ENCODE assay signal across 8 cellular contexts in genomic region chr9:100098241-100098886, GRCh38. TPM values are rescaled to one million over a fixed set of nuclear protein-coding genes. Genes with fewer than 3 reads are reported as not detected.
A peak's percentile ranks its signal among the peaks of the same experiment; 100 is the strongest.
DNase-seq lines count a peak whose midpoint lies in the region; ATAC-seq and TF ChIP-seq lines count a peak whose summit lies in the region.

No MANE protein-coding gene starts in this region.

- H3K4me3 Mint-ChIP-seq in activated naive CD8-positive, alpha-beta T cell treated with anti-CD3 and anti-CD28 coated beads, Interleukin-2, amount 10 ng/mL, durations not matched to agents 7 days and 5 days: peak overlapping the region; percentile 99
- H3K4me3 Mint-ChIP-seq in glutamatergic neuron (ENCODE audit: unreplicated experiment): peak overlapping the region; percentile 98

- H3K27me3 Mint-ChIP-seq in activated naive CD8-positive, alpha-beta T cell treated with anti-CD3 and anti-CD28 coated beads, Interleukin-2, amount 10 ng/mL, durations not matched to agents 7 days and 5 days: no peaks in the 10 kb centered on the region
- peaks cover 6% of the 10 kb centered on the region for H3K27me3 Mint-ChIP-seq in glutamatergic neuron (ENCODE audit: unreplicated experiment)

- TF ChIP-seq CTCF in OCI-LY7 (conservative IDR thresholded peaks at IDR 0.05; ENCODE audit: low read length): no peak
- TF ChIP-seq CTCF in glutamatergic neuron (IDR thresholded peaks at IDR 0.05; ENCODE audit: partially characterized antibody, unreplicated experiment): no peak
- TF ChIP-seq CTCF in neutrophil (IDR thresholded peaks at IDR 0.05): no peak

- no peaks in the 10 kb centered on the region for H3K27me3 ChIP-seq in neutrophil

- H3K36me3 Mint-ChIP-seq in activated naive CD8-positive, alpha-beta T cell treated with anti-CD3 and anti-CD28 coated beads, Interleukin-2, amount 10 ng/mL, durations not matched to agents 7 days and 5 days: peaks cover 4% of the 10 kb centered on the region
- H3K36me3 Mint-ChIP-seq in glutamatergic neuron (ENCODE audit: unreplicated experiment): no peaks in the 10 kb centered on the region

- H3K9me3 Mint-ChIP-seq in activated naive CD8-positive, alpha-beta T cell treated with anti-CD3 and anti-CD28 coated beads, Interleukin-2, amount 10 ng/mL, durations not matched to agents 7 days and 5 days: no peaks in the 10 kb centered on the region
- peaks cover 7% of the 10 kb centered on the region for H3K9me3 Mint-ChIP-seq in glutamatergic neuron (ENCODE audit: unreplicated experiment)

- H3K36me3 ChIP-seq in OCI-LY7 (ENCODE audit: insufficient read depth, low read length) (peaks cover 19% of the 10 kb centered on the region), neutrophil (no peaks in the 10 kb centered on the region)

- peaks cover 9% of the 10 kb centered on the region for H4K20me1 ChIP-seq in OCI-LY7 (ENCODE audit: insufficient read depth, low read length)

- POLR2A ChIA-PET in OCI-LY7 (lab: Charles Lee): interaction anchor here (0.7 to 7.7 kb wide), 6 partner anchors 8 to 59 kb away, joined by 3 to 108 read pairs (median 5); no protein-coding TSS in a partner anchor
- POLR2A ChIA-PET in activated naive CD8-positive, alpha-beta T cell treated with anti-CD3 and anti-CD28 coated beads, Interleukin-2, amount 10 ng/mL, durations not matched to agents 7 days and 5 days (lab: Charles Lee): interaction anchor here (0.6 to 1.4 kb wide), 3 partner anchors 87 to 254 kb away, joined by 3 read pairs; partner anchors contain the start of gene TEX10

- H3K27ac Mint-ChIP-seq in activated naive CD8-positive, alpha-beta T cell treated with anti-CD3 and anti-CD28 coated beads, Interleukin-2, amount 10 ng/mL, durations not matched to agents 7 days and 5 days: peak overlapping the region; percentile 98
- H3K27ac Mint-ChIP-seq in glutamatergic neuron (ENCODE audit: unreplicated experiment): peak overlapping the region; percentile 91

- H3K4me2 ChIP-seq in OCI-LY7 (ENCODE audit: low read length): peak overlapping the region; percentile 79

- ATAC-seq in GM21390 (IDR thresholded peaks at IDR 0.05; ENCODE audit: unreplicated experiment): peak; percentile 4
- peak; percentile 3 for ATAC-seq in activated naive CD8-positive, alpha-beta T cell treated with anti-CD3 and anti-CD28 coated beads, Interleukin-2, amount 10 ng/mL, durations not matched to agents 7 days and 5 days (ENCODE audit: low read depth)
- no peak for ATAC-seq in GM18520 (IDR thresholded peaks at IDR 0.05; ENCODE audit: unreplicated experiment)

- peak overlapping the region; percentile 97 for H3K4me3 ChIP-seq in OCI-LY7 (ENCODE audit: low read depth, low read length, poor library complexity, severe bottlenecking)
- H3K4me3 ChIP-seq in neutrophil (ENCODE audit: low read depth in 1 of 2, low read length in 1 of 2): peak overlapping the region; percentile 76

- H3K79me2 ChIP-seq in OCI-LY7 (ENCODE audit: insufficient read depth, low read depth, low read length): peaks cover 73% of the 10 kb centered on the region

- H3K27ac ChIP-seq in OCI-LY7 (ENCODE audit: low read depth, low read length, poor library complexity, severe bottlenecking) (peak overlapping the region; percentile 71), neutrophil (peak overlapping the region; percentile 89)

- H3K4me1 Mint-ChIP-seq in activated naive CD8-positive, alpha-beta T cell treated with anti-CD3 and anti-CD28 coated beads, Interleukin-2, amount 10 ng/mL, durations not matched to agents 7 days and 5 days: peaks cover 29% of the 10 kb centered on the region
- H3K4me1 Mint-ChIP-seq in glutamatergic neuron (ENCODE audit: low read depth, unreplicated experiment): peaks cover 5% of the 10 kb centered on the region

- H3K4me1 ChIP-seq in OCI-LY7 (ENCODE audit: insufficient read depth, low read length, poor library complexity, severe bottlenecking) (peaks cover 41% of the 10 kb centered on the region), neutrophil (ENCODE audit: control insufficient read depth in 1 of 2, insufficient read depth in 1 of 2, low read depth in 1 of 2, low read length in 1 of 2) (peaks cover 21% of the 10 kb centered on the region in 2 experiments)

- CTCF ChIA-PET in OCI-LY7 (lab: Charles Lee; ENCODE audit: unreplicated experiment): interaction anchor here (0.9 kb wide), 1 partner anchor 111 kb away, joined by 4 read pairs; no protein-coding TSS in a partner anchor

- no peak overlapping the region; the same call in 1 of the 2 replicates for H2AFZ ChIP-seq in OCI-LY7 (ENCODE audit: low read length)

- H3K9me3 ChIP-seq in OCI-LY7 (ENCODE audit: low read length) (no peaks in the 10 kb centered on the region), neutrophil (no peaks in the 10 kb centered on the region)

- no TSS peak for BruUV-seq in OCI-LY7 (replicated peaks; lab: Mats Ljungman, UMichigan)

- H3K9me2 ChIP-seq in OCI-LY7 (ENCODE audit: insufficient read depth, low read length): no peaks in the 10 kb centered on the region

- intact Hi-C loops in OCI-LY7 (cut with micrococcal nuclease; ENCODE audit: unreplicated experiment): loop anchor here (1.0 to 10.0 kb wide), 4 partner anchors 41 to 984 kb away; no protein-coding TSS in a partner anchor

- DNase-seq in D341Med (ENCODE audit: low spot score) (peak; percentile 71), HuH-7 (ENCODE audit: low spot score) (peak; percentile 53), OCI-LY7 (ENCODE audit: low spot score) (peak; percentile 54), glutamatergic neuron (peak; percentile 54)
- DNase-seq in activated naive CD8-positive, alpha-beta T cell treated with anti-CD3 and anti-CD28 coated beads, Interleukin-2, amount 10 ng/mL, durations not matched to agents 7 days and 5 days: no peak

RNA-seq across cellular contexts. Expression of gene ERP44, which starts 0.4 kb away (rescaled TPM):
- total RNA-seq in OCI-LY7 (2014; rRNA removed; shearing (Covaris generic)): 15.0 and 19.3 TPM in 2 replicates
- total RNA-seq in OCI-LY7 (2022): 27.3 and 28.1 TPM in 2 replicates
- 10 to 100 TPM; 14.4 to 15.2 TPM for total RNA-seq in activated naive CD8-positive, alpha-beta T cell treated with anti-CD3 and anti-CD28 coated beads, Interleukin-2, amount 10 ng/mL, durations not matched to agents 7 days and 5 days
- total RNA-seq in glutamatergic neuron (ENCODE audit: unreplicated experiment): 19.3 TPM

RNA-seq across cellular contexts. Expression of gene INVS, which starts 0.7 kb away (rescaled TPM):
- 30.7 and 33.1 TPM in 2 replicates for total RNA-seq in OCI-LY7 (2014; rRNA removed; shearing (Covaris generic))
- total RNA-seq in OCI-LY7 (2022) (36.7 and 38.5 TPM in 2 replicates), glutamatergic neuron (ENCODE audit: unreplicated experiment) (33.4 TPM)
- total RNA-seq in activated naive CD8-positive, alpha-beta T cell treated with anti-CD3 and anti-CD28 coated beads, Interleukin-2, amount 10 ng/mL, durations not matched to agents 7 days and 5 days: 10 to 100 TPM; 17.8 to 18.9 TPM
